ENCODE assay signal across 6 cellular contexts in genomic region chr11:80533463-80533862, GRCh38.
"Had no signal": no experiment of that assay in that cellular context is flagged by ENCODE, and none has a peak within 500 bp of the region (broad histone marks: within the 10 kb centered on the region; RNA-seq: fewer than 3 reads in every experiment).

No MANE protein-coding gene starts in this region.

- FAIRE-seq: HTR-8/SVneo, K562 had no signal

- H3K4me3 ChIP-seq: K562 had no signal

- DNase-seq: GOT3, H9, HCEC 1CT, IMR-90 had no signal

- ATAC-seq: K562 had no signal
